Comparison of ENCODE assay signal across 8 cellular contexts in the genomic region with DNA sequence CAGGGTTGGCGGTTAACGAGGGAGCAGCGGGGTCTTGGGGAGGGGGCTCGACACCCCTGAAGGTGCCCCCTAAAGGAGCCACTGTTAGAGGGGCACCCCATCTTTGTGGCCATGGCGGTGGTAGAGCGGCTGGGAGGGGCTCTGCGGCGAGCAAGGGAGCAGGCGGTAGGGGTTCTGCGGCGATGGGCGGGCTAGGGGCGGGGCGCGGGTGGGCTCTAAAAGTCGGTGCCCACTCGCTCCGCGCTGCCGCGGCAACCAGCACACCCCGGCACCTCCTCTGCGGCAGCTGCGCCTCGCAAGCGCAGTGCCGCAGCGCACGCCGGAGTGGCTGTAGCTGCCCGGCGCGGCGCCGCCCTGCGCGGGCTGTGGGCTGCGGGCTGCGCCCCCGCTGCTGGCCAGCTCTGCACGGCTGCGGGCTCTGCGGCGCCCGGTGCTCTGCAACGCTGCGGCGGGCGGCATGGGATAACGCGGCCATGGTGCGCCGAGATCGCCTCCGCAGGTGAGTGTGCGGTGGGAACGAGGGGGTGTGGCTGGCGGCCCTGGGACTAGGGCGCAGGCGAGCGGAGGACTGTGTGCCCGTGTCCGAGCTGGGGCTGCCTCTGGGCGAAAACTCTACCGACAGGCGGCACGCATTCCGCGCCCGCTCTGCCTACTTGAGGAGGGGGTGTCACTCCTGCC. TPM values are rescaled to one million over a fixed set of nuclear protein-coding genes. Genes with fewer than 3 reads are reported as not detected.
DNase-seq lines count a peak whose midpoint lies in the region; ATAC-seq, FAIRE-seq and TF ChIP-seq lines count a peak whose summit lies in the region.

A gene with protein sequence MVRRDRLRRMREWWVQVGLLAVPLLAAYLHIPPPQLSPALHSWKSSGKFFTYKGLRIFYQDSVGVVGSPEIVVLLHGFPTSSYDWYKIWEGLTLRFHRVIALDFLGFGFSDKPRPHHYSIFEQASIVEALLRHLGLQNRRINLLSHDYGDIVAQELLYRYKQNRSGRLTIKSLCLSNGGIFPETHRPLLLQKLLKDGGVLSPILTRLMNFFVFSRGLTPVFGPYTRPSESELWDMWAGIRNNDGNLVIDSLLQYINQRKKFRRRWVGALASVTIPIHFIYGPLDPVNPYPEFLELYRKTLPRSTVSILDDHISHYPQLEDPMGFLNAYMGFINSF (plus strand): TSS at position 245 of the 678 bp plus-strand sequence. CDS start 229 bp downstream, at position 474.

- FAIRE-seq in RCC 7860 (lab: Jason Lieb, UNC) = no peak

- peaks cover 0 to 2% (median 0%) of the 10 kb centered on the region in 9 donors for H3K9me3 Mint-ChIP-seq in naive thymus-derived CD8-positive, alpha-beta T cell

- DNase-seq in NCI-H2081 (lab: John Stamatoyannopoulos, UW) (peak; percentile 62 to 78), NCI-H2081 treated with DMSO at 0.1 percent for 48 hours (lab: John Stamatoyannopoulos, UW) (no peak), SK-N-MC (ENCODE audit: low read depth, low spot score) (no peak), epithelial cell of proximal tubule (ENCODE audit: low read depth) (no peak), 8988T (no peak), RCC 7860 (ENCODE audit: low spot score) (no peak), ACHN (no peak)
- peak in 7 of 10 donors; percentile 27 to 64 (median 41) for DNase-seq in naive thymus-derived CD8-positive, alpha-beta T cell

- no peaks in the 10 kb centered on the region for H3K9me3 ChIP-seq in SK-N-MC (ENCODE audit: low read depth, low read length)

- no peak within 1 kb of the TSS for H3K9ac ChIP-seq in SK-N-MC (ENCODE audit: insufficient read length)

- H3K36me3 Mint-ChIP-seq in naive thymus-derived CD8-positive, alpha-beta T cell = peaks cover 0 to 15% (median 0%) of the 10 kb centered on the region in 3 donors

- peak within 1 kb of the TSS in 7 of 10 donors; percentile 40 to 85 (median 56) for H3K27ac Mint-ChIP-seq in naive thymus-derived CD8-positive, alpha-beta T cell

- no peaks in the 10 kb centered on the region for H3K36me3 ChIP-seq in SK-N-MC (ENCODE audit: insufficient read depth, low read length)

- peaks cover 0 to 20% (median 0%) of the 10 kb centered on the region in 5 donors for H3K27me3 Mint-ChIP-seq in naive thymus-derived CD8-positive, alpha-beta T cell

- no peak for TF ChIP-seq CTCF in epithelial cell of proximal tubule (conservative IDR thresholded peaks at IDR 0.05; ENCODE audit: low read depth, low read length)

- H3K4me3 Mint-ChIP-seq in naive thymus-derived CD8-positive, alpha-beta T cell = peak within 1 kb of the TSS; percentile 76 to 91 (median 83)

- H3K27ac ChIP-seq in SK-N-MC = no peak within 1 kb of the TSS

- H3K4me3 ChIP-seq in SK-N-MC (peak within 1 kb of the TSS; percentile 75), epithelial cell of proximal tubule (ENCODE audit: low read depth, low read length) (peak within 1 kb of the TSS; percentile 37)

- peaks cover 25 to 40% (median 33%) of the 10 kb centered on the region in 4 donors for H3K4me1 Mint-ChIP-seq in naive thymus-derived CD8-positive, alpha-beta T cell

- ATAC-seq in naive thymus-derived CD8-positive, alpha-beta T cell = peak; percentile 72 to 77

- in situ Hi-C loops in ACHN (cut with HindIII; ENCODE audit: low pct_ligation_motif_present, low pct_unique_long_range_greater_than_20kb, low sequenced_read_pairs) = no loop called here

- POLR2A ChIA-PET in naive thymus-derived CD8-positive, alpha-beta T cell (lab: Charles Lee) = no interaction called here

RNA-seq across cellular contexts. Expression of the gene that starts here (rescaled TPM):
- 42.0 and 66.4 TPM in 2 replicates for total RNA-seq in epithelial cell of proximal tubule
- total RNA-seq in naive thymus-derived CD8-positive, alpha-beta T cell = 10 to 100 TPM; 15.9 to 16.1 TPM
- polyA plus RNA-seq in naive thymus-derived CD8-positive, alpha-beta T cell = 10 to 100 TPM; 27.6 to 57.4 (median 44.6) TPM

Comparison
In these comparisons a context has a peak if more than half of its experiments do, and no peak if none do; other contexts are left out.
1. DNase-seq: peak in NCI-H2081 (2 of 2) and naive thymus-derived CD8-positive, alpha-beta T cell (7 of 10); none in NCI-H2081 treated with DMSO at 0.1 percent for 48 hours (single experiment), SK-N-MC (single experiment), epithelial cell of proximal tubule (single experiment), 8988T (single experiment), RCC 7860 (single experiment) and ACHN (single experiment).